ENCODE assay signal across 21 cellular contexts in genomic region chr4:142697928-142698327, GRCh38.
DNase-seq lines count a peak whose midpoint lies in the region; ATAC-seq and FAIRE-seq lines count a peak whose summit lies in the region.
"Had no signal": no experiment of that assay in that cellular context is flagged by ENCODE, and none has a peak within 500 bp of the region (broad histone marks: within the 10 kb centered on the region; RNA-seq: fewer than 3 reads in every experiment).

No MANE protein-coding gene starts in this region.

- peaks cover 6% of the 10 kb centered on the region for H3K36me3 Mint-ChIP-seq in CD4-positive, CD25-positive, alpha-beta regulatory T cell
- H3K36me3 Mint-ChIP-seq: IgD-negative memory B cell had no signal

- no peaks in the 10 kb centered on the region for H3K27me3 Mint-ChIP-seq in CD4-positive, CD25-positive, alpha-beta regulatory T cell
- H3K27me3 Mint-ChIP-seq: IgD-negative memory B cell had no signal

- H3K27ac ChIP-seq in CD4-positive, CD25-positive, alpha-beta regulatory T cell (ENCODE audit: insufficient read depth, low read length, poor library complexity, severe bottlenecking) = peak overlapping the region; percentile 44
- peak overlapping the region; percentile 95 for H3K27ac ChIP-seq in KOPT-K1 (ENCODE audit: low read depth, low read length, poor library complexity, severe bottlenecking)
- H3K27ac ChIP-seq: BLaER1 treated with 17β-estradiol and CSF1 and Interleukin-3, amounts not matched to agents 10 nM and 100 nM; RWPE1 had no signal

- H3K4me3 ChIP-seq in CD4-positive, CD25-positive, alpha-beta regulatory T cell (ENCODE audit: low read depth, low read length) = no peak overlapping the region
- H3K4me3 ChIP-seq: BLaER1 treated with 17β-estradiol and CSF1 and Interleukin-3, amounts not matched to agents 10 nM and 100 nM had no signal

- FAIRE-seq in endometrium (lab: Jason Lieb, UNC) = peak; percentile 15
- FAIRE-seq: D721Med had no signal

- H3K36me3 ChIP-seq in CD4-positive, CD25-positive, alpha-beta regulatory T cell (ENCODE audit: control insufficient read depth, insufficient read depth, low read length) = no peaks in the 10 kb centered on the region
- no peaks in the 10 kb centered on the region for H3K36me3 ChIP-seq in KOPT-K1 (ENCODE audit: insufficient read depth, low read length)
- H3K36me3 ChIP-seq: BLaER1 treated with 17β-estradiol and CSF1 and Interleukin-3, amounts not matched to agents 10 nM and 100 nM had no signal

- peak; percentile 29 for DNase-seq in NCI-H82 (lab: John Stamatoyannopoulos, UW)
- no peak for DNase-seq in NCI-H82 treated with DMSO at 0.1 percent for 48 hours (lab: John Stamatoyannopoulos, UW; ENCODE audit: unreplicated experiment)
- DNase-seq in CD4-positive, CD25-positive, alpha-beta regulatory T cell = no peak
- no peak for DNase-seq in middle frontal gyrus (ENCODE audit: extremely low spot score, low spot score)
- DNase-seq: DMS53, EL, Kasumi-1, NCI-H187 treated with DMSO at 0.1 percent for 48 hours, NCI-H2107, NCI-H446 treated with DMSO at 0.1 percent for 48 hours, NCI-H526 treated with DMSO at 0.1 percent for 48 hours, SIG-M5, SK-N-SH had no signal

- peaks cover 0 to 6% (median 2%) of the 10 kb centered on the region in 7 donors for H3K9me3 Mint-ChIP-seq in CD4-positive, CD25-positive, alpha-beta regulatory T cell
- H3K9me3 Mint-ChIP-seq: IgD-negative memory B cell had no signal

- peaks cover 31 to 73% (median 55%) of the 10 kb centered on the region in 4 donors for H3K4me1 Mint-ChIP-seq in CD4-positive, CD25-positive, alpha-beta regulatory T cell

- H3K4me1 ChIP-seq in CD4-positive, CD25-positive, alpha-beta regulatory T cell (ENCODE audit: control insufficient read depth, insufficient read depth, low read length, poor library complexity, severe bottlenecking) = peaks cover 72% of the 10 kb centered on the region

- peak overlapping the region in 1 of 4 donors; percentile 46 for H3K4me3 Mint-ChIP-seq in CD4-positive, CD25-positive, alpha-beta regulatory T cell
- H3K4me3 Mint-ChIP-seq: IgD-negative memory B cell had no signal

- no peaks in the 10 kb centered on the region for H3K27me3 ChIP-seq in CD4-positive, CD25-positive, alpha-beta regulatory T cell (ENCODE audit: control insufficient read depth, insufficient read depth, low read length)
- H3K27me3 ChIP-seq: BLaER1 treated with 17β-estradiol and CSF1 and Interleukin-3, amounts not matched to agents 10 nM and 100 nM had no signal

- no peak for ATAC-seq in CD4-positive, CD25-positive, alpha-beta regulatory T cell (ENCODE audit: low read depth in 2 of 2)
- ATAC-seq in GM18870 (IDR thresholded peaks at IDR 0.05; ENCODE audit: unreplicated experiment) (no peak), HG03108 (IDR thresholded peaks at IDR 0.05; ENCODE audit: unreplicated experiment) (no peak)

- no peaks in the 10 kb centered on the region for H3K9me3 ChIP-seq in CD4-positive, CD25-positive, alpha-beta regulatory T cell (ENCODE audit: control insufficient read depth in 2 of 2, low read length in 2 of 2)
- no peaks in the 10 kb centered on the region for H3K9me3 ChIP-seq in KOPT-K1 (ENCODE audit: insufficient read depth, low read length, poor library complexity, severe bottlenecking)
- H3K9me3 ChIP-seq: BLaER1 treated with 17β-estradiol and CSF1 and Interleukin-3, amounts not matched to agents 10 nM and 100 nM; SK-N-SH had no signal

- peak overlapping the region; percentile 75 to 99 (median 95) for H3K27ac Mint-ChIP-seq in CD4-positive, CD25-positive, alpha-beta regulatory T cell
- H3K27ac Mint-ChIP-seq: IgD-negative memory B cell had no signal
